ENCODE assay signal across 1 cellular context in genomic region chr3:52539010-52539653, GRCh38.
TF ChIP-seq lines count a peak whose summit lies in the region.

No MANE protein-coding gene starts in this region.

TF ChIP-seq in IMR-90, 13 proteins besides CTCF, POLR2A, EP300 and RAD21:
- no peak for TF ChIP-seq MXI1 (IDR thresholded peaks at IDR 0.05; ENCODE audit: borderline replicate concordance, low read depth, low read length)
- TF ChIP-seq MAZ (IDR thresholded peaks at IDR 0.05; ENCODE audit: borderline replicate concordance, low read depth, low read length), result no peak
- no peak for TF ChIP-seq BHLHE40 (IDR thresholded peaks at IDR 0.05; ENCODE audit: low read depth, low read length)
- no peak for TF ChIP-seq MAFK (IDR thresholded peaks at IDR 0.05; ENCODE audit: low read depth, low read length)
- no peak for TF ChIP-seq CHD1 (IDR thresholded peaks at IDR 0.05; ENCODE audit: low read depth, low read length)
- no peak for TF ChIP-seq ELK1 (IDR thresholded peaks at IDR 0.05; ENCODE audit: borderline replicate concordance, low read depth, low read length)
